20 cellular contexts compared by ENCODE assay signal in genomic region chr7:76233538-76234281, GRCh38. TPM values are rescaled to one million over a fixed set of nuclear protein-coding genes. Genes with fewer than 3 reads are reported as not detected.
DNase-seq lines count a peak whose midpoint lies in the region; ATAC-seq, FAIRE-seq and TF ChIP-seq lines count a peak whose summit lies in the region.
"Had no signal": no experiment of that assay in that cellular context is flagged by ENCODE, and none has a peak within 500 bp of the region (broad histone marks: within the 10 kb centered on the region; RNA-seq: fewer than 3 reads in every experiment).

No MANE protein-coding gene starts in this region.

- no peaks in the 10 kb centered on the region for H3K9me1 ChIP-seq in K562 (ENCODE audit: control insufficient read depth, insufficient read depth, low read length)

- FAIRE-seq in A549 (lab: Jason Lieb, UNC), result no peak
- FAIRE-seq in K562 (lab: Jason Lieb, UNC), result no peak
- FAIRE-seq: keratinocyte had no signal

- 80% methylated on average over 5 of the region's 5 CpGs for WGBS in A549 (ENCODE audit: missing lambda C conversion rate)
- WGBS in K562 (ENCODE audit: insufficient coverage, low coverage, missing lambda C conversion rate), result 9% methylated on average over 4 of the region's 5 CpGs

- DNase-seq in A549 (ENCODE audit: low read depth in 1 of 2, low spot score in 1 of 2) (peak in 1 of 2 experiments; percentile 48), HAP-1 (ENCODE audit: low spot score in 2 of 2) (peak; percentile 46), K562 (ENCODE audit: extremely low read depth in 1 of 4, low spot score in 3 of 4) (peak in 1 of 4 experiments; percentile 9), BE2C (no peak), NCI-H1930 (lab: John Stamatoyannopoulos, UW) (no peak)
- DNase-seq in activated CD4-positive, CD25-positive, alpha-beta regulatory T cell (lab: John Stamatoyannopoulos, UW), result no peak
- DNase-seq: activated gamma-delta T cell treated with Interleukin-2 at 50 U/mL for 16 hours; AML-193; body of pancreas; DMS153; effector memory CD8-positive, alpha-beta T cell; foreskin fibroblast; midbrain; NCI-H2081 treated with DMSO at 0.1 percent for 48 hours had no signal

- no peaks in the 10 kb centered on the region for H3K9me3 ChIP-seq in A549
- no peaks in the 10 kb centered on the region for H3K9me3 ChIP-seq in HAP-1
- no peaks in the 10 kb centered on the region for H3K9me3 ChIP-seq in K562 (replicated peaks; ENCODE audit: control insufficient read depth, insufficient read depth, low read depth, low read length)
- no peaks in the 10 kb centered on the region for H3K9me3 ChIP-seq in iPS-20b (ENCODE audit: insufficient read depth, low read depth, low read length)
- H3K9me3 ChIP-seq in BE2C, result no peaks in the 10 kb centered on the region
- H3K9me3 ChIP-seq: body of pancreas, SJSA1 had no signal

- peaks cover 14% of the 10 kb centered on the region; the same call in 1 of the 2 replicates for H4K20me1 ChIP-seq in K562 (replicated peaks; ENCODE audit: control insufficient read depth, insufficient read depth, low read length)

- in situ Hi-C loops in HAP-1 (cut with MboI; ENCODE audit: low sequenced_read_pairs) (no loop called here), K562 (cut with MboI) (no loop called here)

- H3K4me2 ChIP-seq in A549, result no peak overlapping the region
- H3K4me2 ChIP-seq in K562 (ENCODE audit: insufficient read depth, low read length), result no peak overlapping the region
- H3K4me2 ChIP-seq: smooth muscle cell had no signal

- TF ChIP-seq EP300 in A549 (IDR thresholded peaks at IDR 0.05) (no peak), K562 (IDR thresholded peaks at IDR 0.05; ENCODE audit: low read length) (no peak)

- H3K9ac ChIP-seq in K562 (ENCODE audit: insufficient read depth in 1 of 2, low read depth in 2 of 2, low read length in 2 of 2), result no peak overlapping the region
- H3K9ac ChIP-seq in iPS-20b (ENCODE audit: low read depth, low read length), result peak overlapping the region; percentile 75; the same call in 1 of the 2 replicates

- ATAC-seq in A549 (peak; percentile 17 to 42; a peak in 3 of 6 replicates), K562 (no peak), HG03045 (IDR thresholded peaks at IDR 0.05; ENCODE audit: unreplicated experiment) (no peak)
- ATAC-seq: body of pancreas; effector memory CD8-positive, alpha-beta T cell had no signal

- TF ChIP-seq POLR2A in A549 (IDR thresholded peaks at IDR 0.05; ENCODE audit: low read length) (no peak), K562 (conservative IDR thresholded peaks at IDR 0.05) (no peak)

- POLR2A ChIA-PET in A549 (lab: Yijun Ruan, JAX), result interaction anchor here (0.7 kb wide), 1 partner anchor 10 kb away, joined by 3 read pairs; no protein-coding TSS in a partner anchor
- POLR2A ChIA-PET in K562 (lab: Yijun Ruan, JAX), result interaction anchor here (0.6 to 1.3 kb wide), 3 partner anchors 12 to 389 kb away, joined by 3 read pairs; partner anchors contain the start of gene SRRM3

- H2AFZ ChIP-seq in K562 (ENCODE audit: low read depth, low read length), result no peak overlapping the region

- TF ChIP-seq CTCF in A549 (IDR thresholded peaks at IDR 0.05) (no peak), K562 (IDR thresholded peaks at IDR 0.05 in 2 of 3, conservative IDR thresholded peaks at IDR 0.05 in 1 of 3; ENCODE audit: insufficient read depth in 2 of 3, low read depth in 1 of 3, low read length in 3 of 3) (no peak), BE2C (IDR thresholded peaks at IDR 0.05; ENCODE audit: low read depth, low read length) (no peak)

- no peak overlapping the region for H3K4me3 ChIP-seq in A549
- no peak overlapping the region for H3K4me3 ChIP-seq in HAP-1
- no peak overlapping the region for H3K4me3 ChIP-seq in K562
- peak overlapping the region; percentile 70 for H3K4me3 ChIP-seq in iPS-20b (ENCODE audit: low read length)
- no peak overlapping the region for H3K4me3 ChIP-seq in BE2C (ENCODE audit: low read depth, low read length)
- H3K4me3 ChIP-seq: body of pancreas, SJSA1, smooth muscle cell had no signal

- H3K4me1 ChIP-seq in A549 (peaks cover 11% of the 10 kb centered on the region; the same call in 1 of the 3 replicates), HAP-1 (peaks cover 10% of the 10 kb centered on the region), K562 (replicated peaks in 1 of 2; ENCODE audit: control insufficient read depth in 2 of 2, insufficient read depth in 2 of 2, low read length in 2 of 2) (peaks cover 14 to 17% of the 10 kb centered on the region in 2 experiments; a peak in 4 of 5 replicates), iPS-20b (ENCODE audit: insufficient read depth, low read length) (peaks cover 20% of the 10 kb centered on the region), BE2C (no peaks in the 10 kb centered on the region)

- intact Hi-C loops in K562 (cut with micrococcal nuclease), result no loop called here

- no TSS peak for BruUV-seq in K562 (replicated peaks; lab: Mats Ljungman, UMichigan)

- H3K79me2 ChIP-seq in K562 (ENCODE audit: control insufficient read depth, insufficient read depth, low read length), result no peaks in the 10 kb centered on the region

- CTCF ChIA-PET in A549 (lab: Yijun Ruan, JAX), result interaction anchor here (1.1 to 4.1 kb wide), 7 partner anchors 10 to 56 kb away, joined by 3 to 22 read pairs (median 5); no protein-coding TSS in a partner anchor
- CTCF ChIA-PET in K562 (lab: Yijun Ruan, JAX; ENCODE audit: low intra/inter-chr PET ratio), result no interaction called here

- no peaks in the 10 kb centered on the region for H3K36me3 ChIP-seq in HAP-1 (replicated peaks)
- H3K36me3 ChIP-seq in K562 (ENCODE audit: control insufficient read depth, insufficient read depth, low read length), result no peaks in the 10 kb centered on the region
- no peaks in the 10 kb centered on the region for H3K36me3 ChIP-seq in iPS-20b (ENCODE audit: insufficient read depth, low read depth, low read length)
- peaks cover 31% of the 10 kb centered on the region for H3K36me3 ChIP-seq in BE2C
- H3K36me3 ChIP-seq: SJSA1 had no signal

- no peak overlapping the region for H3K27ac ChIP-seq in A549
- H3K27ac ChIP-seq in K562 (ENCODE audit: extremely low read depth, low read depth, low read length), result no peak overlapping the region
- H3K27ac ChIP-seq in iPS-20b (ENCODE audit: low read length), result no peak overlapping the region
- H3K27ac ChIP-seq: body of pancreas, SJSA1 had no signal

- no peak for TF ChIP-seq RAD21 in A549 (conservative IDR thresholded peaks at IDR 0.05 in 1 of 2, IDR thresholded peaks at IDR 0.05 in 1 of 2)
- TF ChIP-seq RAD21 in K562 (CRISPR knock-in tag; conservative IDR thresholded peaks at IDR 0.05 in 1 of 2, IDR thresholded peaks at IDR 0.05 in 1 of 2), result no peak

- H3K27me3 ChIP-seq in HAP-1 (ENCODE audit: low read depth), result no peaks in the 10 kb centered on the region; the same call in 1 of the 2 replicates
- peaks cover 28 to 71% of the 10 kb centered on the region in 2 experiments for H3K27me3 ChIP-seq in K562 (ENCODE audit: control insufficient read depth in 2 of 2, insufficient read depth in 2 of 2, low read length in 2 of 2)
- H3K27me3 ChIP-seq in iPS-20b (ENCODE audit: insufficient read depth, low read length), result no peaks in the 10 kb centered on the region
- no peaks in the 10 kb centered on the region for H3K27me3 ChIP-seq in BE2C

TF ChIP-seq in A549, 52 proteins besides CTCF, POLR2A, EP300 and RAD21:
- TF ChIP-seq ZFP36 (IDR thresholded peaks at IDR 0.05; ENCODE audit: borderline replicate concordance, partially characterized antibody), result peak; percentile 18
- no peak for TF ChIP-seq HOXA7 (CRISPR knock-in tag; IDR thresholded peaks at IDR 0.05)
- TF ChIP-seq ZNF302 (CRISPR knock-in tag; IDR thresholded peaks at IDR 0.05), result no peak
TF ChIP-seq in A549: peak in this region for 1.

TF ChIP-seq in K562, 482 proteins besides CTCF, POLR2A, EP300 and RAD21:
- TF ChIP-seq CEBPG (CRISPR knock-in tag; IDR thresholded peaks at IDR 0.05) (no peak), CEBPG (tag; conservative IDR thresholded peaks at IDR 0.05 in 1 of 2, IDR thresholded peaks at IDR 0.05 in 1 of 2) (no peak), ZNF589 (CRISPR knock-in tag; IDR thresholded peaks at IDR 0.05; ENCODE audit: low read depth) (no peak), RBM25 (IDR thresholded peaks at IDR 0.05; ENCODE audit: low read depth, low read length, severe bottlenecking) (peak; percentile 85), PHB (CRISPR knock-in tag; IDR thresholded peaks at IDR 0.05) (no peak), KDM1A (IDR thresholded peaks at IDR 0.05) (0 out of 4 replicates have a peak, but pooled peaks of 1 of the 2 experiments have one; percentile 27), BCOR (IDR thresholded peaks at IDR 0.05) (peak; percentile 39; the same call in 1 of the 2 replicates), RNF2 (IDR thresholded peaks at IDR 0.05) (no peak), RFX1 (IDR thresholded peaks at IDR 0.05) (peak; percentile 69; the same call in 1 of the 2 replicates), ZFP36 (IDR thresholded peaks at IDR 0.05; ENCODE audit: low read depth, low read length, partially characterized antibody) (peak; percentile 64)
TF ChIP-seq in K562: peak in this region for 5.

RNA-seq across cellular contexts. Expression of gene SRRM3, which starts 32.0 kb away (rescaled TPM):
- 2.4 and 3.0 TPM in 2 replicates for polyA plus RNA-seq in A549 (2011; rRNA removed)
- polyA plus RNA-seq in A549 (2012; cell fraction: cytosol; rRNA removed), result 3.4 and 5.3 TPM in 2 replicates
- polyA plus RNA-seq in A549 (2012; cell fraction: nucleus; rRNA removed), result 6.8 and 6.9 TPM in 2 replicates
- 5.7 to 7.0 TPM (median 6.5 TPM) in 3 replicates for polyA plus RNA-seq in A549 (2017; fragmentation: RNase III; extraction: RNeasy Plus Mini Kit Qiagen cat#74134 plus additional on column Dnase treatment)
- polyA minus RNA-seq in A549 (2011; rRNA and poly(A)+ RNA removed), result 4.2 and 4.6 TPM in 2 replicates
- total RNA-seq in K562 (2011; cell fraction: chromatin; rRNA removed; ENCODE audit: low replicate concordance), result 0.32 and 1.6 TPM in 2 replicates
- 0.39 and 2.3 TPM in 2 replicates for total RNA-seq in K562 (2011; cell fraction: nucleolus; rRNA removed)
- total RNA-seq in K562 (2011; cell fraction: nucleoplasm; rRNA removed), result 0.84 and 0.88 TPM in 2 replicates
- total RNA-seq in K562 (2014; rRNA removed), result 0.45 and 0.59 TPM in 2 replicates
- 0.16 and 0.18 TPM in 2 replicates for total RNA-seq in K562 (2014; rRNA removed; fragmentation: Illumina TruSeq; extraction: Trizol)
- 0.08 TPM in 1 of 2 replicates, not detected in the other for total RNA-seq in K562 (2015; rRNA removed; fragmentation: Illumina TruSeq; extraction: Trizol)
- 0.47 and 0.91 TPM in 2 replicates for total RNA-seq in K562 (2021)
- polyA plus RNA-seq in K562 (2011; rRNA removed), result 0.55 and 0.74 TPM in 2 replicates
- 1.0 and 2.3 TPM in 2 replicates for polyA plus RNA-seq in K562 (2011; cell fraction: cytosol; rRNA removed)
- 0.60 and 0.94 TPM in 2 replicates for polyA plus RNA-seq in K562 (2011; cell fraction: nucleus; rRNA removed)
- polyA plus RNA-seq in K562 (2012), result 0.42 and 0.48 TPM in 2 replicates
- polyA plus RNA-seq in K562 (2014; fragmentation: Illumina TruSeq; extraction: Trizol), result 0.30 and 0.37 TPM in 2 replicates
- polyA plus RNA-seq in K562 (2014; fragmentation: Nextera tagmentation; extraction: Ambion mirVana), result under 1 TPM in 1 of 2 experiments, not detected in 1; 0.04 TPM
- polyA plus RNA-seq in K562 (2014; rRNA removed), result 0.43 and 0.46 TPM in 2 replicates
- polyA minus RNA-seq in K562 (2011; rRNA and poly(A)+ RNA removed), result 0.30 and 0.70 TPM in 2 replicates
- 0.48 and 1.0 TPM in 2 replicates for polyA minus RNA-seq in K562 (2011; cell fraction: cytosol; rRNA and poly(A)+ RNA removed)
- 0.44 and 0.54 TPM in 2 replicates for polyA minus RNA-seq in K562 (2011; cell fraction: nucleus; rRNA and poly(A)+ RNA removed)
- 76.4 TPM for polyA plus RNA-seq in BE2C (2012; ENCODE audit: insufficient read depth, insufficient read length, low read depth)
- total RNA-seq: activated CD8-positive, alpha-beta memory T cell treated with anti-CD3 and anti-CD28 coated beads for 36 hours had no signal

Comparison
In these comparisons a context has a peak if more than half of its experiments do, and no peak if none do; other contexts are left out.
1. ATAC-seq: peak in A549 (2 of 2); none in K562 (single experiment) and HG03045 (single experiment).
2. DNase-seq: peak in HAP-1 (2 of 2); none in activated CD4-positive, CD25-positive, alpha-beta regulatory T cell (0 of 4), BE2C (single experiment) and NCI-H1930 (0 of 2).
3. Of the 35 proteins assayed by ChIP-seq in both K562 and A549: peak only in K562: none; only in A549: none; in both: ZFP36; in neither: 33; mixed calls (peak in some experiments, not most) for 1.